ENCODE assay signal across 9 cellular contexts in genomic region chr13:32314968-32315254, GRCh38. TPM values are rescaled to one million over a fixed set of nuclear protein-coding genes. Genes with fewer than 3 reads are reported as not detected.
DNase-seq lines count a peak whose midpoint lies in the region; ATAC-seq, FAIRE-seq and TF ChIP-seq lines count a peak whose summit lies in the region.
"Had no signal": no experiment of that assay in that cellular context is flagged by ENCODE, and none has a peak within 500 bp of the region (broad histone marks: within the 10 kb centered on the region; RNA-seq: fewer than 3 reads in every experiment).

No MANE protein-coding gene starts in this region.

- no peaks in the 10 kb centered on the region for H3K36me3 Mint-ChIP-seq in astrocyte (ENCODE audit: low read depth, unreplicated experiment)

- intact Hi-C loops in spleen (cut with DNase I; ENCODE audit: low total_unique reads) = loop anchor here (5.0 kb wide), 1 partner anchor 403 kb away; no protein-coding TSS in a partner anchor

- FAIRE-seq in astrocyte (lab: Jason Lieb, UNC) = no peak

- H3K27me3 ChIP-seq in astrocyte (ENCODE audit: insufficient read depth, low read length) (no peaks in the 10 kb centered on the region), spleen (replicated peaks in 1 of 7) (no peaks in the 10 kb centered on the region)

- H3K4me1 ChIP-seq in astrocyte (ENCODE audit: insufficient read depth, low read length) (peaks cover 4% of the 10 kb centered on the region), spleen (peaks cover 0 to 40% (median 15%) of the 10 kb centered on the region in 6 donors)

- peak overlapping the region; percentile 98 for H3K27ac ChIP-seq in astrocyte (ENCODE audit: low read depth, low read length)
- peak overlapping the region; percentile 94 to 100 (median 98) for H3K27ac ChIP-seq in spleen

- H3K27ac Mint-ChIP-seq in astrocyte (ENCODE audit: unreplicated experiment) = peak overlapping the region; percentile 99

- DNase-seq in AG09309 (ENCODE audit: low read depth) (no peak), SK-MEL-5 (ENCODE audit: low read depth, low spot score) (peak; percentile 39), astrocyte (ENCODE audit: low read depth) (peak; percentile 48), spleen (no peak), NCI-H774 (lab: John Stamatoyannopoulos, UW) (no peak)

- H3K4me3 ChIP-seq in AG09309 (ENCODE audit: control insufficient read depth, low read depth, low read length) = peak overlapping the region; percentile 80
- peak overlapping the region; percentile 94 for H3K4me3 ChIP-seq in astrocyte (ENCODE audit: insufficient read depth, low read depth, low read length)
- H3K4me3 ChIP-seq in iPS-11a (ENCODE audit: low read depth, low read length) = peak overlapping the region; percentile 35
- peak overlapping the region; percentile 68 to 98 (median 88) for H3K4me3 ChIP-seq in spleen

- TF ChIP-seq CTCF in AG09309 (IDR thresholded peaks at IDR 0.05; ENCODE audit: control insufficient read depth, insufficient read depth, low read depth, low read length, missing control alignments) (no peak), astrocyte (IDR thresholded peaks at IDR 0.05; ENCODE audit: insufficient read depth, low read depth, low read length) (no peak), spleen (IDR thresholded peaks at IDR 0.05 in 8 of 11, conservative IDR thresholded peaks at IDR 0.05 in 3 of 11) (no peak)

- ATAC-seq in GM18907 (IDR thresholded peaks at IDR 0.05; ENCODE audit: unreplicated experiment) (peak; percentile 33), HG03280 (IDR thresholded peaks at IDR 0.05; ENCODE audit: unreplicated experiment) (peak; percentile 23)

- H3K4me3 Mint-ChIP-seq in astrocyte (ENCODE audit: unreplicated experiment) = peak overlapping the region; percentile 91

- H3K4me2 ChIP-seq in astrocyte (ENCODE audit: low read length) = peak overlapping the region; percentile 96

- H3K79me2 ChIP-seq in astrocyte (ENCODE audit: insufficient read depth, low read length) = peaks cover 6% of the 10 kb centered on the region

- 9 to 20% (median 10%) methylated on average over 7 of the region's 7 CpGs for WGBS in spleen, 5 donors

- H3K9me3 ChIP-seq in astrocyte (ENCODE audit: insufficient read depth, low read depth, low read length) (no peaks in the 10 kb centered on the region), spleen (no peaks in the 10 kb centered on the region)

- H3K9ac ChIP-seq in astrocyte (ENCODE audit: low read length) = peak overlapping the region; percentile 98

- no peaks in the 10 kb centered on the region for H4K20me1 ChIP-seq in astrocyte (ENCODE audit: insufficient read depth, low read length)

- no peak for TF ChIP-seq POLR2A in spleen (IDR thresholded peaks at IDR 0.05)

- H3K9me3 Mint-ChIP-seq in astrocyte (ENCODE audit: unreplicated experiment) = no peaks in the 10 kb centered on the region

- peak overlapping the region; percentile 98 for H2AFZ ChIP-seq in astrocyte (ENCODE audit: low read depth, low read length)

- H3K27me3 Mint-ChIP-seq in astrocyte (ENCODE audit: low read depth, unreplicated experiment) = no peaks in the 10 kb centered on the region

- in situ Hi-C loops in SK-MEL-5 (cut with HindIII; ENCODE audit: low pct_unique_long_range_greater_than_20kb, low sequenced_read_pairs) = no loop called here

- H3K4me1 Mint-ChIP-seq in astrocyte (ENCODE audit: low read depth, unreplicated experiment) = no peaks in the 10 kb centered on the region

- H3K36me3 ChIP-seq in astrocyte (ENCODE audit: insufficient read depth, low read length) (no peaks in the 10 kb centered on the region), spleen (no peaks in the 10 kb centered on the region)

RNA-seq across cellular contexts. Expression of gene ZAR1L, which starts 0.3 kb away (rescaled TPM):
- total RNA-seq in SK-MEL-5 (2014; rRNA removed; shearing (Covaris generic)) = not detected in 2 replicates
- polyA plus RNA-seq in SK-MEL-5 (2015; cell fraction: cytosol; rRNA removed) = not detected in 2 replicates
- polyA plus RNA-seq in SK-MEL-5 (2015; cell fraction: nucleus; rRNA removed) = not detected in 2 replicates
- total RNA-seq in astrocyte = not detected in 2 replicates
- total RNA-seq in spleen = not detected
- under 1 TPM in 1 of 3 donors, not detected in 2; 0.09 TPM for polyA plus RNA-seq in spleen
- total RNA-seq: HT1080 had no signal

RNA-seq across cellular contexts. Expression of gene BRCA2, which starts 0.4 kb away (rescaled TPM):
- 11.4 and 17.7 TPM in 2 replicates for total RNA-seq in SK-MEL-5 (2014; rRNA removed; shearing (Covaris generic))
- 11.5 and 16.3 TPM in 2 replicates for polyA plus RNA-seq in SK-MEL-5 (2015; cell fraction: cytosol; rRNA removed)
- 38.1 and 41.6 TPM in 2 replicates for polyA plus RNA-seq in SK-MEL-5 (2015; cell fraction: nucleus; rRNA removed)
- 3.4 and 6.4 TPM in 2 replicates for total RNA-seq in astrocyte
- 10 to 100 TPM in 1 of 7 donors, 1 to 10 TPM in 6; 5.0 to 11.2 (median 6.6) TPM for total RNA-seq in spleen
- polyA plus RNA-seq in spleen = 1 to 10 TPM in 1 of 3 donors, under 1 TPM in 2; 0.35 to 1.8 (median 0.50) TPM

Comparison
In these comparisons a context has a peak if more than half of its experiments do, and no peak if none do; other contexts are left out.
1. DNase-seq: peak in SK-MEL-5 (single experiment) and astrocyte (single experiment); none in AG09309 (single experiment), spleen (single experiment) and NCI-H774 (single experiment).
2. H3K4me3 ChIP-seq: peak in every context shown above with its lines; median percentile 94 in astrocyte; 88 in spleen; 80 in AG09309; 35 in iPS-11a.